Comparison of ENCODE assay signal across 8 cellular contexts in the genomic region with DNA sequence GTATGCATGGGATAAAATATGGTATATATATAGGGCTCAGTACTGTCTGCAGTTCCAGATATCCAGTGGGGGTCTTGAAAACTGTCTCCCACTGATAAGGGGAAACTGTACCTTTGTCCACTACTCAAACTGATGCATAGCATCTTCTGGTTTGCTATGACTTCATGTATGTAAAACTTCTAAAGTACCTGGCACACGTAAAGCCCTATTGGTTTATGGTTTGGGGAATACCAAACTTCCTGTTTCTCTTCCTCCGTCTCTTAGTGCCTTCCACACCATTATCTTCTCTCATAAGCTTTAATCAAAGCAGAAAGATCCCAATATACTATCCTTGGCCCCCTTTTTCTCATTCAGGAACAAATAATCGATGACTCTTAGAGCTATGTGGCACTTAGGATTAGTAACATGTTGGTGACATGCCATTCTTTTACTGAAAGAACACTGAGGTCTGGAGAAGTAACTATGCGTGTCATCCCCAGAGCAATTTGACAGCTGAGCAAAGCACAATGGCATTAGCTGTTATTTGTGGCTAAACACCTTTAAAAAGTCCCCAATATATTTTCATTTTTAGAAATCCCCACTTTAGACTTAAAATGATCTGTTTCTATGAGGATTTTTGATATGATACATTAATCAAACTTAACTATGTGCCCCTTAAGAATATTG.
DNase-seq lines count a peak whose midpoint lies in the region; ATAC-seq lines count a peak whose summit lies in the region.
"Not testable (repeated sequence)": the region's sequence is repeated elsewhere in the genome, so short reads cannot be mapped to it uniquely, and the experiment has no call there.

No MANE protein-coding gene starts in this region.

- DNase-seq in stimulated activated naive CD8-positive, alpha-beta T cell treated with anti-CD3 and anti-CD28 coated beads, Interleukin-15, amount 100 ng/mL, for 72 hours = not testable (repeated sequence)

- H3K4me3 Mint-ChIP-seq in stimulated activated naive CD8-positive, alpha-beta T cell treated with anti-CD3 and anti-CD28 coated beads, Interleukin-15, amount 100 ng/mL, for 72 hours = not testable (repeated sequence)

- not testable (repeated sequence) for H3K4me1 Mint-ChIP-seq in stimulated activated naive CD8-positive, alpha-beta T cell treated with anti-CD3 and anti-CD28 coated beads, Interleukin-15, amount 100 ng/mL, for 72 hours

- not testable (repeated sequence) for H3K27ac Mint-ChIP-seq in stimulated activated naive CD8-positive, alpha-beta T cell treated with anti-CD3 and anti-CD28 coated beads, Interleukin-15, amount 100 ng/mL, for 72 hours

- H3K9me3 Mint-ChIP-seq in stimulated activated naive CD8-positive, alpha-beta T cell treated with anti-CD3 and anti-CD28 coated beads, Interleukin-15, amount 100 ng/mL, for 72 hours = not testable (repeated sequence)

- not testable (repeated sequence) for H3K27me3 Mint-ChIP-seq in stimulated activated naive CD8-positive, alpha-beta T cell treated with anti-CD3 and anti-CD28 coated beads, Interleukin-15, amount 100 ng/mL, for 72 hours

- peak; percentile 61 for ATAC-seq in GM18861 (IDR thresholded peaks at IDR 0.05; ENCODE audit: unreplicated experiment)
- peak; percentile 52 for ATAC-seq in GM19372 (IDR thresholded peaks at IDR 0.05; ENCODE audit: low read depth, unreplicated experiment)
- peak; percentile 39 for ATAC-seq in GM21515 (IDR thresholded peaks at IDR 0.05; ENCODE audit: unreplicated experiment)
- ATAC-seq in HG02642 (IDR thresholded peaks at IDR 0.05; ENCODE audit: poor library complexity, unreplicated experiment) = peak; percentile 74
- peak; percentile 33 for ATAC-seq in HG03025 (IDR thresholded peaks at IDR 0.05; ENCODE audit: low FRiP score, unreplicated experiment)
- peak; percentile 52 for ATAC-seq in HG03280 (IDR thresholded peaks at IDR 0.05; ENCODE audit: unreplicated experiment)
- ATAC-seq in HG03575 (IDR thresholded peaks at IDR 0.05; ENCODE audit: extremely low read depth, insufficient number of reproducible peaks, low FRiP score, unreplicated experiment) = peak; percentile 37
- peak; percentile 70 for ATAC-seq in stimulated activated naive CD8-positive, alpha-beta T cell treated with anti-CD3 and anti-CD28 coated beads, Interleukin-15, amount 100 ng/mL, for 72 hours
